28 cellular contexts compared by ENCODE assay signal in the genomic region with DNA sequence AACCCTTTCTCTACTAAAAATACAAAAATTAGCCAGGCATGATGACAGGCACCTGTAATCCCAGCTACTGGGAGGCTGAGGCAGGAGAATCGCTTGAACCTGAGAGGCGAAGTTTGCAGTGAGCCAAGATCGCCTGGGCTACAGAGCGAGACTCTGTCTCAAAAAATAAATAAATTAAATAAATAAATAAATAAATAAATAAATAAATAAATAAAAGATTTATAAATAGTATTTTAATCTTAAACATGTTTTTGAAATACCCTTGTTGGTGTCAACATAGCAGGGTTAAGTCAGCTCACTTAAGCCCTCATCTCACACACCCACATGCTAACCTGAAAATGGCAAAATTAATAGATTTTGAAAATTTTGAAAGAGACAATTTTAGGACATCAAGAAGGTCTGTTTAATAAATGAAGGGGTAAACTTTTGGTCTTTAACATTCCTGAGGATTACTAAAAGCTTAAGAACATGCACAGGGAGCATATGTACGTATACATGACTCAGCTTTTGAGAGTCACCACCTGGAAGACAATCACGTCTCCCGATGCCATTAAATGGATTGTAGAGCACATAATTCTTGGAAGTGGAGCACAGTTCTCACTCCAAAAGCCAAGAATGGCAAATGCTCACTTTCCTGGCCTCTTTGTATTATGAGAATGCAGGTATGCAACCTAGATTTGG.
DNase-seq lines count a peak whose midpoint lies in the region; ATAC-seq and TF ChIP-seq lines count a peak whose summit lies in the region.
"Had no signal": no experiment of that assay in that cellular context is flagged by ENCODE, and none has a peak within 500 bp of the region (broad histone marks: within the 10 kb centered on the region; RNA-seq: fewer than 3 reads in every experiment).

No MANE protein-coding gene starts in this region.

- peaks cover 1% of the 10 kb centered on the region for H3K4me1 Mint-ChIP-seq in CD8-positive, alpha-beta T cell (ENCODE audit: low read depth)
- H3K4me1 Mint-ChIP-seq: activated B cell treated with CpG ODN at 0.5 μM for 24 hours had no signal

- CTCF ChIA-PET in CD8-positive, alpha-beta T cell (lab: Charles Lee) = no interaction called here

- H3K4me3 Mint-ChIP-seq in CD8-positive, alpha-beta T cell = no peak overlapping the region
- H3K4me3 Mint-ChIP-seq: activated B cell treated with CpG ODN at 0.5 μM for 24 hours; activated CD4-positive, alpha-beta memory T cell treated with anti-CD3 and anti-CD28 coated beads for 36 hours; CD8-positive, alpha-beta memory T cell; neural progenitor cell; type B pancreatic cell had no signal

- no peak overlapping the region for H3K4me3 ChIP-seq in CD8-positive, alpha-beta T cell (ENCODE audit: low read depth, low read length)
- H3K4me3 ChIP-seq: esophagus squamous epithelium, heart right ventricle, left ventricle myocardium inferior, neural progenitor cell had no signal

- H3K27me3 Mint-ChIP-seq in CD8-positive, alpha-beta T cell (ENCODE audit: low read depth) = no peaks in the 10 kb centered on the region
- H3K27me3 Mint-ChIP-seq: activated B cell treated with CpG ODN at 0.5 μM for 24 hours; activated CD4-positive, alpha-beta memory T cell treated with anti-CD3 and anti-CD28 coated beads for 36 hours; CD8-positive, alpha-beta memory T cell; type B pancreatic cell had no signal

- DNase-seq in EH (ENCODE audit: low read depth) (peak; percentile 21), HS-5 (ENCODE audit: low read depth) (peak; percentile 36), astrocyte of the hippocampus (ENCODE audit: low read depth, low spot score) (peak; percentile 18), iris pigment epithelial cell (ENCODE audit: low read depth) (peak; percentile 67), posterior vena cava (ENCODE audit: low spot score) (no peak)
- DNase-seq in CD8-positive, alpha-beta T cell = no peak
- DNase-seq: activated B cell treated with CpG ODN at 0.5 μM for 24 hours; activated CD4-positive, alpha-beta memory T cell treated with anti-CD3 and anti-CD28 coated beads for 36 hours; activated naive CD4-positive, alpha-beta T cell; activated T-cell treated with anti-CD3 and anti-CD28 coated beads for 4 hours; anterior cingulate cortex; CD8-positive, alpha-beta memory T cell; cerebellar nuclear complex; DND-41; effector CD8-positive, alpha-beta T cell; esophagus squamous epithelium; heart right ventricle; Kasumi-1; left ventricle myocardium inferior; NCI-H1092 treated with DMSO at 0.1 percent for 48 hours; NCI-H2081; NCI-H446 treated with DMSO at 0.1 percent for 48 hours; SK-N-SH; stimulated activated CD4-positive, alpha-beta T cell treated with anti-CD3 and anti-CD28 coated beads, Interleukin-4, amount 100 ng/mL, for 4 hours had no signal

- POLR2A ChIA-PET in CD8-positive, alpha-beta T cell (lab: Charles Lee) = interaction anchor here (0.6 kb wide), 1 partner anchor 28 kb away, joined by 5 read pairs; no protein-coding TSS in a partner anchor

- no peak for TF ChIP-seq CTCF in CD8-positive, alpha-beta T cell (IDR thresholded peaks at IDR 0.05)

- ATAC-seq in CD8-positive, alpha-beta T cell = no peak
- no peak for ATAC-seq in GM19467 (IDR thresholded peaks at IDR 0.05; ENCODE audit: unreplicated experiment)
- no peak for ATAC-seq in GM21723 (IDR thresholded peaks at IDR 0.05; ENCODE audit: unreplicated experiment)
- ATAC-seq: heart right ventricle had no signal

- no peaks in the 10 kb centered on the region for H3K9me3 ChIP-seq in CD8-positive, alpha-beta T cell (ENCODE audit: low read length)
- H3K9me3 ChIP-seq: esophagus squamous epithelium, heart right ventricle, left ventricle myocardium inferior, SK-N-SH had no signal

- H3K36me3 Mint-ChIP-seq in CD8-positive, alpha-beta T cell = peaks cover 49% of the 10 kb centered on the region
- H3K36me3 Mint-ChIP-seq: neural progenitor cell had no signal

- no peak overlapping the region for H3K27ac ChIP-seq in CD8-positive, alpha-beta T cell (ENCODE audit: low read depth, low read length)
- H3K27ac ChIP-seq: esophagus squamous epithelium, heart right ventricle, left ventricle myocardium inferior, neural progenitor cell had no signal

- no peaks in the 10 kb centered on the region for H3K27me3 ChIP-seq in CD8-positive, alpha-beta T cell (ENCODE audit: insufficient read depth, low read length)
- H3K27me3 ChIP-seq: esophagus squamous epithelium, heart right ventricle, neural progenitor cell had no signal

- H3K9me3 Mint-ChIP-seq in CD8-positive, alpha-beta T cell = peaks cover under 1% of the 10 kb centered on the region
- H3K9me3 Mint-ChIP-seq: activated CD4-positive, alpha-beta memory T cell treated with anti-CD3 and anti-CD28 coated beads for 36 hours; neural progenitor cell; type B pancreatic cell had no signal

- no peaks in the 10 kb centered on the region for H3K36me3 ChIP-seq in CD8-positive, alpha-beta T cell (ENCODE audit: insufficient read depth, low read length)
- H3K36me3 ChIP-seq: left ventricle myocardium inferior, neural progenitor cell had no signal

- no peaks in the 10 kb centered on the region for H3K4me1 ChIP-seq in CD8-positive, alpha-beta T cell (ENCODE audit: insufficient read depth, low read length)
- H3K4me1 ChIP-seq: esophagus squamous epithelium, heart right ventricle, left ventricle myocardium inferior had no signal

- intact Hi-C loops in CD8-positive, alpha-beta T cell (cut with DNase I, micrococcal nuclease) = no loop called here
- intact Hi-C loops in posterior vena cava (cut with DNase I) = loop anchor here in 1 of 2 donors (5.0 kb wide), 1 partner anchor 400 kb away; no protein-coding TSS in a partner anchor

- H3K27ac Mint-ChIP-seq in CD8-positive, alpha-beta T cell = no peak overlapping the region
- H3K27ac Mint-ChIP-seq: activated B cell treated with CpG ODN at 0.5 μM for 24 hours; activated CD4-positive, alpha-beta memory T cell treated with anti-CD3 and anti-CD28 coated beads for 36 hours; neural progenitor cell; type B pancreatic cell had no signal

Comparison
In these comparisons a context has a peak if more than half of its experiments do, and no peak if none do; other contexts are left out.
1. DNase-seq: peak in EH (single experiment), HS-5 (single experiment), astrocyte of the hippocampus (single experiment) and iris pigment epithelial cell (single experiment); none in CD8-positive, alpha-beta T cell (0 of 7) and posterior vena cava (single experiment).